ENCODE assay signal across 9 cellular contexts in the genomic region with DNA sequence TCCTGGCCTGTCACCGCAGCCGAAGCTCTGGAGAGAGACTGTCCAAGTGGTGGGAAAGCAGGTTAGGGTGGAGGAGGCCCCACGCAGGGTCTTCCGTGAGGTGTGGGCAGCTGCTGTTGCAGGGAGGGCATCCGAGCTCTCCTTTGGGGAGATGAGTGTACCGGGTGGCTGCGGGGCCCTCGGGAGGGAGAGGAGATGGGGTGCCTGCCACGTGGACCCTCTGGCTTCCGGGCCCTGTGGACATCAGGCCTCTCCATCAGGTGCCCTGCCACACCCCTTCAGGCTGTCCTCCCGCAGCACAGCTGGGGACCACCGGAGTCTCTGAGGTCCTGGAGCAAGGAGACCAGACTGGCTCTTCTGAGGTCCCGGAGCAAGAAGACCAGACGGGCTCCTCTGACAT. TPM values are rescaled to one million over a fixed set of nuclear protein-coding genes. Genes with fewer than 3 reads are reported as not detected.
DNase-seq lines count a peak whose midpoint lies in the region; ATAC-seq and TF ChIP-seq lines count a peak whose summit lies in the region.
"Had no signal": no experiment of that assay in that cellular context is flagged by ENCODE, and none has a peak within 500 bp of the region (broad histone marks: within the 10 kb centered on the region; RNA-seq: fewer than 3 reads in every experiment).

No MANE protein-coding gene starts in this region.

- CTCF ChIA-PET in AG04449 (lab: Yijun Ruan, JAX), result interaction anchor here (1.0 to 4.7 kb wide), 8 partner anchors 8 to 200 kb away, joined by 3 to 39 read pairs (median 9); no protein-coding TSS in a partner anchor
- CTCF ChIA-PET in IMR-90 (lab: Yijun Ruan, JAX), result no interaction called here
- CTCF ChIA-PET in MCF 10A (lab: Yijun Ruan, JAX), result interaction anchor here (0.7 to 2.4 kb wide), 6 partner anchors 9 to 169 kb away, joined by 3 to 12 read pairs (median 4); no protein-coding TSS in a partner anchor

- no peak overlapping the region for H3K23ac ChIP-seq in IMR-90 (ENCODE audit: low read depth, low read length)

- no peak overlapping the region for H2AFZ ChIP-seq in IMR-90 (replicated peaks; ENCODE audit: low read length, poor library complexity)

- H4K91ac ChIP-seq in IMR-90 (ENCODE audit: insufficient read depth, low read depth, low read length), result no peak overlapping the region

- H2BK5ac ChIP-seq in IMR-90 (ENCODE audit: low read depth, low read length, poor library complexity, severe bottlenecking), result no peak overlapping the region

- no peak overlapping the region for H3K4ac ChIP-seq in IMR-90 (ENCODE audit: low read depth, low read length)

- H2BK20ac ChIP-seq in IMR-90 (ENCODE audit: low read depth, low read length), result no peak overlapping the region

- H3K36me3 ChIP-seq in IMR-90 (ENCODE audit: control insufficient read depth, insufficient read depth, low read length), result peaks cover 18% of the 10 kb centered on the region

- no peaks in the 10 kb centered on the region for H3K27me3 ChIP-seq in IMR-90 (ENCODE audit: control insufficient read depth, insufficient read depth, low read length)

- peaks cover 6% of the 10 kb centered on the region for H3K4me1 ChIP-seq in IMR-90 (ENCODE audit: control insufficient read depth, insufficient read depth, low read length)

- WGBS in IMR-90 (ENCODE audit: extremely low coverage in 2 of 2, insufficient read length in 1 of 2), 2 experiments, result 90% methylated on average over 2 of the region's 14 CpGs; no CpG with 5 or more reads in 1 of the 2 experiments

- peaks cover 12 to 64% of the 10 kb centered on the region in 2 experiments for H3K79me1 ChIP-seq in IMR-90 (ENCODE audit: low read depth in 1 of 2, low read length in 2 of 2)

- peaks cover 22% of the 10 kb centered on the region for H4K20me1 ChIP-seq in IMR-90 (ENCODE audit: insufficient read depth, low read length)

- H2AK9ac ChIP-seq in IMR-90 (replicated peaks; ENCODE audit: low read depth, low read length, poor library complexity), result no peak overlapping the region

- dilution Hi-C loops in IMR-90 (cut with HindIII; ENCODE audit: low sequenced_read_pairs, unreplicated experiment), result no loop called here

- no peak for ATAC-seq in IMR-90 (ENCODE audit: low read depth)
- no peak for ATAC-seq in naive thymus-derived CD8-positive, alpha-beta T cell

- H3K56ac ChIP-seq in IMR-90 (ENCODE audit: extremely low read depth, insufficient read depth, low read length), result no peak overlapping the region

- peak overlapping the region; percentile 87 for H3K4me3 Mint-ChIP-seq in MCF 10A (ENCODE audit: unreplicated experiment)
- peak overlapping the region in 9 of 10 donors; percentile 87 to 99 (median 97) for H3K4me3 Mint-ChIP-seq in naive thymus-derived CD8-positive, alpha-beta T cell

- TF ChIP-seq POLR2A in IMR-90 (IDR thresholded peaks at IDR 0.05; ENCODE audit: low read depth, low read length), result no peak

- TF ChIP-seq CTCF in AG04449 (IDR thresholded peaks at IDR 0.05; ENCODE audit: insufficient read depth, low read length, missing control alignments) (no peak), IMR-90 (conservative IDR thresholded peaks at IDR 0.05; ENCODE audit: low read depth, low read length) (no peak), MCF 10A (IDR thresholded peaks at IDR 0.05; ENCODE audit: unreplicated experiment) (no peak)

- H3K27ac Mint-ChIP-seq in MCF 10A (ENCODE audit: low read depth, unreplicated experiment), result no peak overlapping the region
- peak overlapping the region in 8 of 10 donors; percentile 85 to 98 (median 98) for H3K27ac Mint-ChIP-seq in naive thymus-derived CD8-positive, alpha-beta T cell

- no peak for TF ChIP-seq RAD21 in IMR-90 (IDR thresholded peaks at IDR 0.05; ENCODE audit: low read length)

- POLR2A ChIA-PET in AG04449 (lab: Yijun Ruan, JAX) (no interaction called here), IMR-90 (lab: Charles Lee; ENCODE audit: unreplicated experiment) (no interaction called here), MCF 10A (lab: Yijun Ruan, JAX) (interaction anchor here (0.6 to 6.0 kb wide), 11 partner anchors 11 to 254 kb away, joined by 3 to 75 read pairs (median 3); a partner anchor contains a TSS)
- POLR2A ChIA-PET in naive thymus-derived CD8-positive, alpha-beta T cell (lab: Charles Lee), result interaction anchor here (0.6 to 7.8 kb wide), 8 partner anchors 37 to 245 kb away, joined by 3 to 144 read pairs (median 22); a partner anchor contains a TSS

- peaks cover 55% of the 10 kb centered on the region for H3K36me3 Mint-ChIP-seq in MCF 10A (ENCODE audit: insufficient read depth, unreplicated experiment)
- peaks cover 0 to 18% (median 2%) of the 10 kb centered on the region in 3 donors for H3K36me3 Mint-ChIP-seq in naive thymus-derived CD8-positive, alpha-beta T cell

- no peak overlapping the region for H3K14ac ChIP-seq in IMR-90 (replicated peaks; ENCODE audit: low read depth, low read length)

- H3K9me3 Mint-ChIP-seq in MCF 10A (ENCODE audit: unreplicated experiment), result no peaks in the 10 kb centered on the region
- H3K9me3 Mint-ChIP-seq in naive thymus-derived CD8-positive, alpha-beta T cell, result no peaks in the 10 kb centered on the region

- DNase-seq in AG04449 (ENCODE audit: low read depth, low spot score) (no peak), IMR-90 (no peak), MCF 10A (ENCODE audit: unreplicated experiment) (no peak), NCI-H1092 treated with DMSO at 0.1 percent for 48 hours (lab: John Stamatoyannopoulos, UW) (no peak), DMS 273 treated with DMSO at 0.1 percent for 48 hours (lab: John Stamatoyannopoulos, UW) (no peak), MV-4-11 (lab: John Stamatoyannopoulos, UW) (no peak)
- DNase-seq in naive thymus-derived CD8-positive, alpha-beta T cell, result no peak
- no peak for DNase-seq in stimulated activated CD4-positive, alpha-beta T cell treated with anti-CD3 and anti-CD28 coated beads, Interleukin-15, amount 100 ng/mL, for 24 hours
- DNase-seq: DMS79 had no signal

- in situ Hi-C loops in IMR-90 (cut with MboI; ENCODE audit: low sequenced_read_pairs), result loop anchor here (10.0 kb wide), 1 partner anchor 147 kb away; a partner anchor contains a TSS

- intact Hi-C loops in IMR-90 (cut with micrococcal nuclease) (loop anchor here (2.0 kb wide), 2 partner anchors 17 to 55 kb away; a partner anchor contains a TSS), MCF 10A (cut with micrococcal nuclease) (no loop called here)

- H3K4me2 ChIP-seq in IMR-90 (ENCODE audit: low read depth, low read length), result peak overlapping the region; percentile 86; the same call in 1 of the 2 replicates

- H2BK15ac ChIP-seq in IMR-90 (ENCODE audit: low read depth, low read length), result no peak overlapping the region

- no peak overlapping the region for H4K8ac ChIP-seq in IMR-90 (ENCODE audit: low read depth in 2 of 2, low read length in 2 of 2)

- H3K4me3 ChIP-seq in AG04449 (ENCODE audit: low read depth, low read length) (peak overlapping the region; percentile 77), IMR-90 (ENCODE audit: insufficient read depth, low read depth, low read length) (no peak overlapping the region)

- BruUV-seq in IMR-90 (replicated peaks; lab: Mats Ljungman, UMichigan), result no TSS peak
- BruUV-seq in MCF 10A (replicated peaks; lab: Mats Ljungman, UMichigan), result no TSS peak

- H3K9me1 ChIP-seq in IMR-90 (ENCODE audit: insufficient read depth, low read length), result no peaks in the 10 kb centered on the region

- peak overlapping the region; percentile 66; the same call in 1 of the 2 replicates for H3K9ac ChIP-seq in IMR-90 (ENCODE audit: low read depth, low read length)

- no peak overlapping the region for H3K18ac ChIP-seq in IMR-90 (ENCODE audit: low read depth, low read length)

- H4K5ac ChIP-seq in IMR-90 (ENCODE audit: low read depth, low read length), result no peak overlapping the region

- no peaks in the 10 kb centered on the region for H3K27me3 Mint-ChIP-seq in MCF 10A (ENCODE audit: insufficient read depth, unreplicated experiment)
- H3K27me3 Mint-ChIP-seq in naive thymus-derived CD8-positive, alpha-beta T cell, result no peaks in the 10 kb centered on the region

- no peak overlapping the region for H2BK120ac ChIP-seq in IMR-90 (ENCODE audit: low read depth, low read length)

- H3K27ac ChIP-seq in IMR-90 (ENCODE audit: insufficient read depth, low read length), result no peak overlapping the region

- no peak overlapping the region for H2AK5ac ChIP-seq in IMR-90 (ENCODE audit: low read depth, low read length)

- peaks cover 16% of the 10 kb centered on the region for H3K4me1 Mint-ChIP-seq in MCF 10A (ENCODE audit: insufficient read depth, unreplicated experiment)
- peaks cover 23 to 58% (median 42%) of the 10 kb centered on the region in 4 donors for H3K4me1 Mint-ChIP-seq in naive thymus-derived CD8-positive, alpha-beta T cell

- no peaks in the 10 kb centered on the region for H3K9me3 ChIP-seq in IMR-90 (ENCODE audit: control insufficient read depth, insufficient read depth, low read length)

RNA-seq across cellular contexts. Expression of a gene that starts 1.7 kb away (rescaled TPM):
- total RNA-seq in IMR-90 (2012; rRNA removed), result 21.4 and 23.5 TPM in 2 replicates
- polyA plus RNA-seq in IMR-90 (2012; rRNA removed), result 26.6 and 29.8 TPM in 2 replicates
- polyA plus RNA-seq in IMR-90 (2012; cell fraction: cytosol; rRNA removed), result 32.6 and 35.1 TPM in 2 replicates
- 129 and 308 TPM in 2 replicates for polyA plus RNA-seq in IMR-90 (2012; cell fraction: nucleus; rRNA removed; ENCODE audit: low replicate concordance)
- total RNA-seq in MCF 10A (2022), result 28.2 and 29.4 TPM in 2 replicates
- 10 to 100 TPM; 25.9 to 30.2 TPM for total RNA-seq in naive thymus-derived CD8-positive, alpha-beta T cell
- polyA plus RNA-seq in naive thymus-derived CD8-positive, alpha-beta T cell, result 10 to 100 TPM in 2 of 3 donors, 1 to 10 TPM in 1; 9.0 to 13.0 (median 11.6) TPM

RNA-seq across cellular contexts. Expression of a gene that starts 9.9 kb away (rescaled TPM):
- total RNA-seq in IMR-90 (2012; rRNA removed), result not detected in 2 replicates
- polyA plus RNA-seq in IMR-90 (2012; rRNA removed), result not detected in 2 replicates
- 0.01 TPM in 1 of 2 replicates, not detected in the other for polyA plus RNA-seq in IMR-90 (2012; cell fraction: cytosol; rRNA removed)
- 0.18 and 0.23 TPM in 2 replicates for polyA plus RNA-seq in IMR-90 (2012; cell fraction: nucleus; rRNA removed; ENCODE audit: low replicate concordance)
- 7.2 and 9.4 TPM in 2 replicates for total RNA-seq in MCF 10A (2022)
- total RNA-seq in naive thymus-derived CD8-positive, alpha-beta T cell, result 10 to 100 TPM; 70.1 to 78.6 TPM
- polyA plus RNA-seq in naive thymus-derived CD8-positive, alpha-beta T cell, result 1 to 10 TPM; 4.8 to 8.6 (median 7.3) TPM

RNA-seq across cellular contexts. Expression of a gene that starts 36.9 kb away (rescaled TPM):
- 9.4 and 10.9 TPM in 2 replicates for total RNA-seq in IMR-90 (2012; rRNA removed)
- polyA plus RNA-seq in IMR-90 (2012; rRNA removed), result 27.6 and 33.8 TPM in 2 replicates
- 42.2 and 46.1 TPM in 2 replicates for polyA plus RNA-seq in IMR-90 (2012; cell fraction: cytosol; rRNA removed)
- 45.4 and 109 TPM in 2 replicates for polyA plus RNA-seq in IMR-90 (2012; cell fraction: nucleus; rRNA removed; ENCODE audit: low replicate concordance)
- 6.2 and 7.7 TPM in 2 replicates for total RNA-seq in MCF 10A (2022)
- 100 to 1,000 TPM; 332 to 337 TPM for total RNA-seq in naive thymus-derived CD8-positive, alpha-beta T cell
- 100 to 1,000 TPM; 195 to 233 (median 206) TPM for polyA plus RNA-seq in naive thymus-derived CD8-positive, alpha-beta T cell

RNA-seq across cellular contexts. Expression of a gene that starts 55.3 kb away (rescaled TPM):
- total RNA-seq in IMR-90 (2012; rRNA removed), result 138 and 143 TPM in 2 replicates
- polyA plus RNA-seq in IMR-90 (2012; rRNA removed), result 238 and 247 TPM in 2 replicates
- polyA plus RNA-seq in IMR-90 (2012; cell fraction: cytosol; rRNA removed), result 157 and 265 TPM in 2 replicates
- polyA plus RNA-seq in IMR-90 (2012; cell fraction: nucleus; rRNA removed; ENCODE audit: low replicate concordance), result 135 and 414 TPM in 2 replicates
- total RNA-seq in MCF 10A (2022), result 288 TPM in 2 replicates
- total RNA-seq in naive thymus-derived CD8-positive, alpha-beta T cell, result 100 to 1,000 TPM; 102 to 107 TPM
- polyA plus RNA-seq in naive thymus-derived CD8-positive, alpha-beta T cell, result 100 to 1,000 TPM; 152 to 198 (median 170) TPM

RNA-seq across cellular contexts. Expression of a gene that starts 57.7 kb away (rescaled TPM):
- total RNA-seq in IMR-90 (2012; rRNA removed), result 1.4 and 2.2 TPM in 2 replicates
- polyA plus RNA-seq in IMR-90 (2012; rRNA removed), result 1.5 and 2.6 TPM in 2 replicates
- polyA plus RNA-seq in IMR-90 (2012; cell fraction: cytosol; rRNA removed), result 2.0 TPM in 2 replicates
- polyA plus RNA-seq in IMR-90 (2012; cell fraction: nucleus; rRNA removed; ENCODE audit: low replicate concordance), result 2.4 and 8.5 TPM in 2 replicates
- 129 and 177 TPM in 2 replicates for total RNA-seq in MCF 10A (2022)
- under 1 TPM; 0.16 to 0.29 TPM for total RNA-seq in naive thymus-derived CD8-positive, alpha-beta T cell
- under 1 TPM in 2 of 3 donors, not detected in 1; 0.15 to 0.47 TPM for polyA plus RNA-seq in naive thymus-derived CD8-positive, alpha-beta T cell

Comparison
In these comparisons a context has a peak if more than half of its experiments do, and no peak if none do; other contexts are left out.
1. RNA of a gene that starts 36.9 kb away (total RNA-seq): 332 to 337 TPM in naive thymus-derived CD8-positive, alpha-beta T cell; 9.4 to 10.9 TPM in IMR-90 and 6.2 to 7.7 TPM in MCF 10A; every median in the first group is over 10 times any median in the second.
2. POLR2A ChIA-PET loops: an anchor here in MCF 10A (0.6 to 6.0 kb wide) and naive thymus-derived CD8-positive, alpha-beta T cell (0.6 to 7.8 kb wide); none called in AG04449 and IMR-90.